9 cellular contexts compared by ENCODE assay signal in genomic region chr3:161096771-161097367, GRCh38. TPM values are rescaled to one million over a fixed set of nuclear protein-coding genes. Genes with fewer than 3 reads are reported as not detected.
DNase-seq lines count a peak whose midpoint lies in the region; ATAC-seq lines count a peak whose summit lies in the region.
"Had no signal": no experiment of that assay in that cellular context is flagged by ENCODE, and none has a peak within 500 bp of the region (broad histone marks: within the 10 kb centered on the region; RNA-seq: fewer than 3 reads in every experiment).

No MANE protein-coding gene starts in this region.

- H2BK12ac ChIP-seq in mesenchymal stem cell (ENCODE audit: low read length in 2 of 2): no peak overlapping the region

- no peak overlapping the region for H3K27ac ChIP-seq in mesenchymal stem cell (ENCODE audit: low read length, poor library complexity, severe bottlenecking)
- H3K27ac ChIP-seq: BLaER1 treated with 17β-estradiol and CSF1 and Interleukin-3, amounts not matched to agents 10 nM and 100 nM had no signal

- DNase-seq in NCI-H2107 treated with DMSO at 0.1 percent for 48 hours (lab: John Stamatoyannopoulos, UW; ENCODE audit: unreplicated experiment): peak; percentile 71
- no peak for DNase-seq in NCI-H2107 (lab: John Stamatoyannopoulos, UW)
- peak; percentile 20 for DNase-seq in MG63
- DNase-seq in activated CD4-positive, alpha-beta T cell treated with anti-CD3 and anti-CD28 coated beads, Interleukin-2, amount 50 U/mL, for 48 hours: peak; percentile 9 to 14
- peak; percentile 28 for DNase-seq in mesenchymal stem cell
- DNase-seq in T1000 (lab: John Stamatoyannopoulos, UW): no peak
- no peak for DNase-seq in SIG-M5 treated with dmso at 0.1 percent for 504 hours (lab: John Stamatoyannopoulos, UW; ENCODE audit: unreplicated experiment)

- H2BK120ac ChIP-seq in mesenchymal stem cell (ENCODE audit: low read depth, low read length): no peak overlapping the region

- H4K8ac ChIP-seq in mesenchymal stem cell (ENCODE audit: low read length): no peak overlapping the region

- H3K27me3 ChIP-seq in MG63: no peaks in the 10 kb centered on the region
- no peaks in the 10 kb centered on the region for H3K27me3 ChIP-seq in mesenchymal stem cell (ENCODE audit: control insufficient read depth in 1 of 2, insufficient read depth in 1 of 2, low read length in 2 of 2)
- H3K27me3 ChIP-seq: BLaER1 treated with 17β-estradiol and CSF1 and Interleukin-3, amounts not matched to agents 10 nM and 100 nM had no signal

- H3K4me3 ChIP-seq in MG63 (no peak overlapping the region), mesenchymal stem cell (ENCODE audit: insufficient read depth in 1 of 2, low read depth in 1 of 2, low read length in 2 of 2) (no peak overlapping the region)
- H3K4me3 ChIP-seq: BLaER1 treated with 17β-estradiol and CSF1 and Interleukin-3, amounts not matched to agents 10 nM and 100 nM had no signal

- H3K18ac ChIP-seq in mesenchymal stem cell (ENCODE audit: low read depth in 1 of 2, low read length in 2 of 2): no peak overlapping the region

- no peak overlapping the region for H2AK5ac ChIP-seq in mesenchymal stem cell (ENCODE audit: low read length, severe bottlenecking)

- H4K91ac ChIP-seq in mesenchymal stem cell (ENCODE audit: low read length): no peak overlapping the region

- WGBS in mesenchymal stem cell: 94% methylated on average over 7 of the region's 7 CpGs

- H2BK5ac ChIP-seq in mesenchymal stem cell (ENCODE audit: low read depth, low read length, poor library complexity, severe bottlenecking): no peak overlapping the region

- H3K14ac ChIP-seq in mesenchymal stem cell (ENCODE audit: low read length in 2 of 2): no peak overlapping the region

- H3K9me3 ChIP-seq in MG63: no peaks in the 10 kb centered on the region
- no peaks in the 10 kb centered on the region for H3K9me3 ChIP-seq in mesenchymal stem cell (ENCODE audit: control insufficient read depth, low read length)
- H3K9me3 ChIP-seq: BLaER1 treated with 17β-estradiol and CSF1 and Interleukin-3, amounts not matched to agents 10 nM and 100 nM had no signal

- H3K4me1 ChIP-seq in mesenchymal stem cell (ENCODE audit: control insufficient read depth, insufficient read depth, low read depth, low read length): no peaks in the 10 kb centered on the region

- H3K9ac ChIP-seq in mesenchymal stem cell (ENCODE audit: low read length): no peak overlapping the region
- H3K9ac ChIP-seq: BLaER1 treated with 17β-estradiol and CSF1 and Interleukin-3, amounts not matched to agents 10 nM and 100 nM had no signal

- H3K4me2 ChIP-seq in mesenchymal stem cell (ENCODE audit: low read length, poor library complexity, severe bottlenecking): no peak overlapping the region
- H3K4me2 ChIP-seq: BLaER1 treated with 17β-estradiol and CSF1 and Interleukin-3, amounts not matched to agents 10 nM and 100 nM had no signal

- H3K23ac ChIP-seq in mesenchymal stem cell (ENCODE audit: low read length in 2 of 2): no peak overlapping the region

- H3K36me3 ChIP-seq in MG63 (peaks cover 4% of the 10 kb centered on the region), mesenchymal stem cell (ENCODE audit: control insufficient read depth in 1 of 2, insufficient read depth in 2 of 2, low read depth in 1 of 2, low read length in 2 of 2) (peaks cover 0 to 38% of the 10 kb centered on the region in 2 experiments)
- H3K36me3 ChIP-seq: BLaER1 treated with 17β-estradiol and CSF1 and Interleukin-3, amounts not matched to agents 10 nM and 100 nM had no signal

- H3K79me1 ChIP-seq in mesenchymal stem cell (replicated peaks; ENCODE audit: low read length, poor library complexity, severe bottlenecking): no peaks in the 10 kb centered on the region

- no peak overlapping the region for H2BK15ac ChIP-seq in mesenchymal stem cell (ENCODE audit: low read depth, poor library complexity, severe bottlenecking)

- no peak overlapping the region for H3K4ac ChIP-seq in mesenchymal stem cell (ENCODE audit: low read depth in 1 of 2, low read length in 2 of 2)

- no peak overlapping the region for H2AFZ ChIP-seq in mesenchymal stem cell (ENCODE audit: low read depth, low read length)

- no peak for ATAC-seq in HG02870 (IDR thresholded peaks at IDR 0.05; ENCODE audit: unreplicated experiment)

RNA-seq across cellular contexts. Expression of gene B3GALNT1, which starts 8.3 kb away (rescaled TPM):
- total RNA-seq in MG63 (2014; rRNA removed; shearing (Covaris generic); ENCODE audit: low replicate concordance): 36.9 and 70.2 TPM in 2 replicates
- 16.9 TPM for polyA plus RNA-seq in mesenchymal stem cell (2013, experiment 1 of 2)
- 17.0 TPM for polyA plus RNA-seq in mesenchymal stem cell (2013, experiment 2 of 2)

Comparison
In these comparisons a context has a peak if more than half of its experiments do, and no peak if none do; other contexts are left out.
1. DNase-seq: peak in NCI-H2107 treated with DMSO at 0.1 percent for 48 hours (single experiment), MG63 (single experiment), activated CD4-positive, alpha-beta T cell treated with anti-CD3 and anti-CD28 coated beads, Interleukin-2, amount 50 U/mL, for 48 hours (2 of 2) and mesenchymal stem cell (single experiment); none in NCI-H2107 (single experiment), T1000 (single experiment) and SIG-M5 treated with dmso at 0.1 percent for 504 hours (single experiment).